ENCODE assay signal across 8 cellular contexts in the genomic region with DNA sequence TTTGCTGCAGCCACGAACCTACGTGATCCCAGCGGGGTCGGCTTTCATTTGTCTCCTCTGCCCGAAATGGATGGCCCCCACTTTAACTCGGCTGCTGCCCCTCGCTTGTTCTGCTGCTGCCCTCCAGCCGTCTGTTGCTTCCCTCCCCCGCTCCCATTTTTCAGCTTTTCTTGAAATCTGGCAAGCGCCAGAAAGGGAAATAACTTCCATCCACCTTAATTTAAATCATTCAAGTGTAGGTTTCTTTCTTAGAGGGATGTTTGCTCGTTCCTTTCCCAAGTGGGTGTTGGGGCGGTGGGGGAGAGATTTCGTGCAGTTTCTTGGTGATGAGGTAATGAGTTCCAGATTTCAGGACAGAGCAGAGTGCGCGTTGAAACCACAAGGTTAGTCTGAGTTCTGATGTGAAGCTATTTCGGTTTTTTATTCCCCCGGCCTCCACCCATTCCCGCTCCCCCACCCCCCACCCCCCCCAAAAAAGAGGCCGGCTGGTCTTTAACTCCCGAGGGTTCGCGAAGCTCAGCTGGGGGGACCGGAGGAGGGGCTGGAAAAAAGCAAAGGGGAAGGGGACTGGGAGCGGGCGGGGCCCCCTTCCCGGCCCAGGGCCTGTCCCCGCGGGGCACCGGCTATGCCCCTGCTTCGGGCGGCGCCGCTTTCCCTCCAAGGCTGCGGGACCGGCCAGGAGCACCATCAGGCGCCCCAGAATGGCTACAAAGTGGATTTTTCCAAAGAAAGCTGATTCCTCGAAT. TPM values are rescaled to one million over a fixed set of nuclear protein-coding genes. Genes with fewer than 3 reads are reported as not detected.
DNase-seq lines count a peak whose midpoint lies in the region; ATAC-seq, FAIRE-seq and TF ChIP-seq lines count a peak whose summit lies in the region.

No MANE protein-coding gene starts in this region.

- no peaks in the 10 kb centered on the region for H3K27me3 Mint-ChIP-seq in T-cell

- H3K9me3 ChIP-seq in A549 = no peaks in the 10 kb centered on the region
- no peaks in the 10 kb centered on the region for H3K9me3 ChIP-seq in left lung

- H3K36me3 ChIP-seq in left lung = peaks cover 0 to 16% of the 10 kb centered on the region in 2 donors

- TF ChIP-seq EP300 in A549 (IDR thresholded peaks at IDR 0.05) = no peak

- H3K4me1 ChIP-seq in A549 (peaks cover 13% of the 10 kb centered on the region), left lung (peaks cover 3 to 21% of the 10 kb centered on the region in 2 donors)

- no peak for FAIRE-seq in A549 (lab: Jason Lieb, UNC)

- no peak for TF ChIP-seq RAD21 in A549 (conservative IDR thresholded peaks at IDR 0.05 in 1 of 2, IDR thresholded peaks at IDR 0.05 in 1 of 2)

- H3K36me3 Mint-ChIP-seq in T-cell = peaks cover 15% of the 10 kb centered on the region

- peak; percentile 2 to 8; a peak in 4 of 6 replicates for ATAC-seq in A549
- no peak for ATAC-seq in T-cell (replicated peaks in 1 of 4)
- peak; percentile 1 for ATAC-seq in left lung
- no peak for ATAC-seq in GM19452 (IDR thresholded peaks at IDR 0.05; ENCODE audit: unreplicated experiment)

- H3K27ac ChIP-seq in A549 = peak overlapping the region; percentile 99 to 100
- peak overlapping the region; percentile 100 for H3K27ac ChIP-seq in left lung

- peaks cover 24 to 42% (median 31%) of the 10 kb centered on the region in 3 donors for H3K4me1 Mint-ChIP-seq in T-cell

- TF ChIP-seq CTCF in A549 (IDR thresholded peaks at IDR 0.05) (no peak), choroid plexus epithelial cell (conservative IDR thresholded peaks at IDR 0.05; ENCODE audit: low read depth, low read length) (no peak), left lung (IDR thresholded peaks at IDR 0.05) (no peak)

- H3K4me2 ChIP-seq in A549 = peak overlapping the region; percentile 76

- peak overlapping the region; percentile 91 to 98 (median 96) for H3K4me3 Mint-ChIP-seq in T-cell

- peak overlapping the region; percentile 99 for H3K27ac Mint-ChIP-seq in T-cell

- DNase-seq in A549 (ENCODE audit: low read depth in 1 of 2, low spot score in 1 of 2) = peak in 1 of 2 experiments; percentile 74
- DNase-seq in T-cell = peak in 11 of 34 experiments; percentile 33 to 57 (median 47)
- peak; percentile 94 for DNase-seq in choroid plexus epithelial cell (ENCODE audit: low read depth)
- no peak for DNase-seq in left lung
- DNase-seq in stimulated activated CD8-positive, alpha-beta memory T cell treated with anti-CD3 and anti-CD28 coated beads, Interleukin-4, amount 100 ng/mL, for 48 hours = peak; percentile 68
- no peak for DNase-seq in G401 (ENCODE audit: low spot score)

- POLR2A ChIA-PET in A549 (lab: Yijun Ruan, JAX) = interaction anchor here (0.6 to 2.9 kb wide), 12 partner anchors 9 to 978 kb away, joined by 3 to 34 read pairs (median 6); a partner anchor contains a TSS
- POLR2A ChIA-PET in T-cell (lab: Charles Lee) = interaction anchor here (0.6 to 3.2 kb wide), 15 partner anchors 11 to 523 kb away, joined by 3 to 18 read pairs (median 4); no protein-coding TSS in a partner anchor

- intact Hi-C loops in left lung (cut with DNase I) = loop anchor here in 1 of 2 donors (10.0 kb wide), 1 partner anchor 400 kb away; no protein-coding TSS in a partner anchor

- H3K4me3 ChIP-seq in A549 (peak overlapping the region; percentile 95), choroid plexus epithelial cell (ENCODE audit: low read depth, low read length) (peak overlapping the region; percentile 98), left lung (peak overlapping the region; percentile 59 to 78)

- H3K27me3 ChIP-seq in left lung = no peaks in the 10 kb centered on the region

- CTCF ChIA-PET in A549 (lab: Yijun Ruan, JAX) (interaction anchor here (0.7 to 3.2 kb wide), 11 partner anchors 9 to 912 kb away, joined by 3 to 44 read pairs (median 4); no protein-coding TSS in a partner anchor), T-cell (lab: Charles Lee) (interaction anchor here (0.6 to 2.5 kb wide), 9 partner anchors 14 to 958 kb away, joined by 3 to 12 read pairs (median 3); no protein-coding TSS in a partner anchor)

- in situ Hi-C loops in G401 (cut with HindIII; ENCODE audit: low sequenced_read_pairs) = no loop called here

- WGBS in A549 (ENCODE audit: missing lambda C conversion rate) = under 1% methylated on average over 28 of the region's 37 CpGs

- no peaks in the 10 kb centered on the region for H3K9me3 Mint-ChIP-seq in T-cell

- no peak for TF ChIP-seq POLR2A in A549 (IDR thresholded peaks at IDR 0.05; ENCODE audit: low read length)
- peak; percentile 48 for TF ChIP-seq POLR2A in GM19193 (IDR thresholded peaks at IDR 0.05; ENCODE audit: extremely low read depth, insufficient read depth, insufficient read length)

TF ChIP-seq in A549, 52 proteins besides CTCF, POLR2A, EP300 and RAD21:
- TF ChIP-seq, protein P1, sequence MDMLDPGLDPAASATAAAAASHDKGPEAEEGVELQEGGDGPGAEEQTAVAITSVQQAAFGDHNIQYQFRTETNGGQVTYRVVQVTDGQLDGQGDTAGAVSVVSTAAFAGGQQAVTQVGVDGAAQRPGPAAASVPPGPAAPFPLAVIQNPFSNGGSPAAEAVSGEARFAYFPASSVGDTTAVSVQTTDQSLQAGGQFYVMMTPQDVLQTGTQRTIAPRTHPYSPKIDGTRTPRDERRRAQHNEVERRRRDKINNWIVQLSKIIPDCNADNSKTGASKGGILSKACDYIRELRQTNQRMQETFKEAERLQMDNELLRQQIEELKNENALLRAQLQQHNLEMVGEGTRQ (IDR thresholded peaks at IDR 0.05) = no peak
- TF ChIP-seq TFCP2L1 (CRISPR knock-in tag; IDR thresholded peaks at IDR 0.05) = peak; percentile 89
- TF ChIP-seq CHD4 (IDR thresholded peaks at IDR 0.05; ENCODE audit: borderline replicate concordance) = no peak
- TF ChIP-seq, protein P2, sequence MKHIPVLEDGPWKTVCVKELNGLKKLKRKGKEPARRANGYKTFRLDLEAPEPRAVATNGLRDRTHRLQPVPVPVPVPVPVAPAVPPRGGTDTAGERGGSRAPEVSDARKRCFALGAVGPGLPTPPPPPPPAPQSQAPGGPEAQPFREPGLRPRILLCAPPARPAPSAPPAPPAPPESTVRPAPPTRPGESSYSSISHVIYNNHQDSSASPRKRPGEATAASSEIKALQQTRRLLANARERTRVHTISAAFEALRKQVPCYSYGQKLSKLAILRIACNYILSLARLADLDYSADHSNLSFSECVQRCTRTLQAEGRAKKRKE (CRISPR knock-in tag; IDR thresholded peaks at IDR 0.05; ENCODE audit: low read depth) = peak; percentile 84
- TF ChIP-seq HOXA7 (CRISPR knock-in tag; IDR thresholded peaks at IDR 0.05) = peak; percentile 10
- 0 out of 2 replicates have a peak, but pooled peaks have one; percentile 3 for TF ChIP-seq RARB (CRISPR knock-in tag; IDR thresholded peaks at IDR 0.05)
- no peak; the same call in none of the 2 replicates for TF ChIP-seq TP53 (CRISPR knock-in tag; IDR thresholded peaks at IDR 0.05)
- TF ChIP-seq JUN (IDR thresholded peaks at IDR 0.05) = peak in 1 of 2 experiments; percentile 2; a peak in 2 of 5 replicates

RNA-seq across cellular contexts. Expression of a gene that starts 2.2 kb away (rescaled TPM):
- polyA plus RNA-seq in A549 (2011; rRNA removed) = 73.8 and 76.4 TPM in 2 replicates
- polyA plus RNA-seq in A549 (2012; cell fraction: cytosol; rRNA removed) = 303 and 417 TPM in 2 replicates
- polyA plus RNA-seq in A549 (2012; cell fraction: nucleus; rRNA removed) = 621 and 1,069 TPM in 2 replicates
- 109 to 135 TPM (median 114 TPM) in 3 replicates for polyA plus RNA-seq in A549 (2017; fragmentation: RNase III; extraction: RNeasy Plus Mini Kit Qiagen cat#74134 plus additional on column Dnase treatment)
- 45.3 and 60.5 TPM in 2 replicates for polyA minus RNA-seq in A549 (2011; rRNA and poly(A)+ RNA removed)
- total RNA-seq in T-cell = 100 to 1,000 TPM; 123 to 253 (median 233) TPM
- 100 to 1,000 TPM; 292 to 395 TPM for total RNA-seq in left lung
- total RNA-seq in G401 (2014; rRNA removed; shearing (Covaris generic)) = 7.8 and 28.6 TPM in 2 replicates

Comparison
In these comparisons a context has a peak if more than half of its experiments do, and no peak if none do; other contexts are left out.
1. ATAC-seq: peak in A549 (2 of 2) and left lung (single experiment); none in T-cell (0 of 4) and GM19452 (single experiment).
2. DNase-seq: peak in choroid plexus epithelial cell (single experiment) and stimulated activated CD8-positive, alpha-beta memory T cell treated with anti-CD3 and anti-CD28 coated beads, Interleukin-4, amount 100 ng/mL, for 48 hours (single experiment); none in left lung (0 of 2) and G401 (single experiment).
3. Peak in every context shown above with its lines, with median percentiles within 50 percentile points of each other: H3K4me3 ChIP-seq.